21 cellular contexts compared by ENCODE assay signal in the genomic region with DNA sequence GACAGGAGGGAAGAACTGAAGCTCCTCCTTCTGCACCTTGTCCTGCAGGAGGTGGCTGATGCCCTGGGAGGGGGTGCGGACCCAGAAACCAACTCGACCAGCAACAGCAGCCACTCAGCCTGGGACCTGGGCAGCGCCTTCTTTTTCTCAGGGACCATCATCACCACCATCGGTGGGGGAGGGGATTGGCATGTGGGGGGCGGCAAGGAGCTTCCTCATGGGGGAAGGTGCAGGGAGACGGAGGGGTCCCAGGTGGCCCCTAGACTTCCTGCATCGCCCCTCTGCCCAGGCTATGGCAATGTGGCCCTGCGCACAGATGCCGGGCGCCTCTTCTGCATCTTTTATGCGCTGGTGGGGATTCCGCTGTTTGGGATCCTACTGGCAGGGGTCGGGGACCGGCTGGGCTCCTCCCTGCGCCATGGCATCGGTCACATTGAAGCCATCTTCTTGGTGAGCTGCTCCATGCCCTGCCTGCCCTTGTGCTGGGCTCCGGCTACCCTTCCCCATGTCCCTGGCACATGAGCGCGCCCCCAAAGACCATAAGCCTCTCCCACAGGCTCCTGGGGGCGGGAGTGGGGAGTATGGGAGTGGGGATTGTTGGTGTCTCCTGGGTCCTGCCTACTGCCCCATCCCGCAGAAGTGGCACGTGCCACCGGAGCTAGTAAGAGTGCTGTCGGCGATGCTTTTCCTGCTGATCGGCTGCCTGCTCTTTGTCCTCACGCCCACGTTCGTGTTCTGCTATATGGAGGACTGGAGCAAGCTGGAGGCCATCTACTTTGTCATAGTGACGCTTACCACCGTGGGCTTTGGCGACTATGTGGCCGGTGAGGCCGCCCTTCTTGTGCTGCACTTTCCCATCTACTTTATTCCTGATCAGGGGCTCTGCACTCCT. TPM values are rescaled to one million over a fixed set of nuclear protein-coding genes. Genes with fewer than 3 reads are reported as not detected.
"Had no signal": no experiment of that assay in that cellular context is flagged by ENCODE, and none has a peak within 500 bp of the region (broad histone marks: within the 10 kb centered on the region; RNA-seq: fewer than 3 reads in every experiment).

No MANE protein-coding gene starts in this region.

- H3K9me3 Mint-ChIP-seq: activated B cell treated with CpG ODN at 0.5 μM for 24 hours; activated naive CD4-positive, alpha-beta T cell treated with anti-CD3 and anti-CD28 coated beads, Interleukin-2, amount 50 U/mL, for 72 hours; dendritic cell treated with granulocyte-macrophage colony-stimulating factor and Interleukin-4, amounts not matched to agents 40 ng/mL and 50 ng/mL, for 4 days; effector memory CD8-positive, alpha-beta T cell; natural killer cell; stimulated activated naive CD8-positive, alpha-beta T cell treated with anti-CD3 and anti-CD28 coated beads, Interleukin-15, Interleukin-2, amounts not matched to agents 100 ng/mL and 50 ng/mL, for 24 hours had no signal

- H3K36me3 Mint-ChIP-seq: activated naive CD4-positive, alpha-beta T cell treated with anti-CD3 and anti-CD28 coated beads, Interleukin-2, amount 50 U/mL, for 72 hours; natural killer cell had no signal

- H3K27ac Mint-ChIP-seq: activated B cell treated with CpG ODN at 0.5 μM for 24 hours; activated naive CD4-positive, alpha-beta T cell treated with anti-CD3 and anti-CD28 coated beads, Interleukin-2, amount 50 U/mL, for 72 hours; dendritic cell treated with granulocyte-macrophage colony-stimulating factor and Interleukin-4, amounts not matched to agents 40 ng/mL and 50 ng/mL, for 4 days; effector memory CD8-positive, alpha-beta T cell; natural killer cell; stimulated activated naive CD8-positive, alpha-beta T cell treated with anti-CD3 and anti-CD28 coated beads, Interleukin-15, Interleukin-2, amounts not matched to agents 100 ng/mL and 50 ng/mL, for 24 hours had no signal

- H3K4me3 Mint-ChIP-seq: activated B cell treated with CpG ODN at 0.5 μM for 24 hours; dendritic cell treated with granulocyte-macrophage colony-stimulating factor and Interleukin-4, amounts not matched to agents 40 ng/mL and 50 ng/mL, for 4 days; effector memory CD8-positive, alpha-beta T cell; natural killer cell; stimulated activated naive CD8-positive, alpha-beta T cell treated with anti-CD3 and anti-CD28 coated beads, Interleukin-15, Interleukin-2, amounts not matched to agents 100 ng/mL and 50 ng/mL, for 24 hours had no signal

- H3K27ac ChIP-seq: brain microvascular endothelial cell had no signal

- ATAC-seq: activated naive CD4-positive, alpha-beta T cell treated with anti-CD3 and anti-CD28 coated beads, Interleukin-2, amount 50 U/mL, for 72 hours; effector memory CD8-positive, alpha-beta T cell; left lobe of liver; natural killer cell had no signal

- DNase-seq: activated B cell treated with CpG ODN at 0.5 μM for 24 hours; activated CD4-positive, alpha-beta T cell treated with anti-CD3 and anti-CD28 coated beads, Interleukin-2, amount 50 U/mL, for 1 hour; activated effector memory CD4-positive, alpha-beta T cell treated with Interleukin-2 at 50 U/mL for 16 hours; activated T-cell treated with anti-CD3 and anti-CD28 coated beads, Interleukin-2, amount 50 U/mL, for 1 hour; amniotic stem cell; brain microvascular endothelial cell; effector memory CD8-positive, alpha-beta T cell; hypothalamus; mammary epithelial cell; natural killer cell; occipital lobe; stimulated activated CD4-positive, alpha-beta T cell treated with anti-CD3 and anti-CD28 coated beads, Interleukin-4, amount 100 ng/mL, for 24 hours had no signal

- H3K36me3 ChIP-seq: brain microvascular endothelial cell had no signal

RNA-seq across cellular contexts. Expression of a gene that starts 3.1 kb away (rescaled TPM):
- total RNA-seq: activated B cell treated with CpG ODN at 0.5 μM for 24 hours; epithelial cell of proximal tubule; left lobe of liver; mammary epithelial cell; T-helper 1 cell treated with Interleukin-12 subunit alpha and Interleukin-12 subunit beta and Interleukin-4 antibody, amounts not matched to agents 30 ng/mL and 1 ng/mL, for 36 hours; urinary bladder had no signal

RNA-seq across cellular contexts. Expression of a gene that starts 6.0 kb away (rescaled TPM):
- total RNA-seq: epithelial cell of proximal tubule, left lobe of liver, mammary epithelial cell, mucosa of gallbladder, pulmonary artery endothelial cell, urinary bladder had no signal
